ENCODE assay signal across 23 cellular contexts in genomic region chr19:41332000-41332399, GRCh38. TPM values are rescaled to one million over a fixed set of nuclear protein-coding genes. Genes with fewer than 3 reads are reported as not detected.
DNase-seq lines count a peak whose midpoint lies in the region; ATAC-seq and TF ChIP-seq lines count a peak whose summit lies in the region.
"Had no signal": no experiment of that assay in that cellular context is flagged by ENCODE, and none has a peak within 500 bp of the region (broad histone marks: within the 10 kb centered on the region; RNA-seq: fewer than 3 reads in every experiment).

No MANE protein-coding gene starts in this region.

- no peak overlapping the region for H3K4me3 Mint-ChIP-seq in stimulated activated naive CD8-positive, alpha-beta T cell treated with anti-CD3 and anti-CD28 coated beads, Interleukin-15, amount 100 ng/mL, for 72 hours
- H3K4me3 Mint-ChIP-seq in activated T-helper 17 cell treated with anti-CD3 and anti-CD28 coated beads, Interleukin-2, amount 50 U/mL, for 72 hours = peak overlapping the region; percentile 37
- H3K4me3 Mint-ChIP-seq in memory B cell = no peak overlapping the region
- H3K4me3 Mint-ChIP-seq in type B pancreatic cell = no peak overlapping the region
- H3K4me3 Mint-ChIP-seq: nephron had no signal

- DNase-seq in stimulated activated naive CD8-positive, alpha-beta T cell treated with anti-CD3 and anti-CD28 coated beads, Interleukin-15, amount 100 ng/mL, for 72 hours = no peak
- DNase-seq in stimulated activated naive CD8-positive, alpha-beta T cell treated with anti-CD3 and anti-CD28 coated beads, Interleukin-15, Interleukin-2, amounts not matched to agents 100 U/mL and 50 U/mL, for 24 hours = no peak
- DNase-seq in memory B cell (ENCODE audit: low spot score in 2 of 2) = no peak
- no peak for DNase-seq in occipital lobe (lab: John Stamatoyannopoulos, UW)
- no peak for DNase-seq in type B pancreatic cell (ENCODE audit: extremely low spot score, unreplicated experiment)
- no peak for DNase-seq in epidermal melanocyte (ENCODE audit: insufficient read length, low spot score)
- DNase-seq: activated CD4-positive, alpha-beta T cell treated with anti-CD3 and anti-CD28 coated beads for 4 hours; brain microvascular endothelial cell; DMS153; effector CD8-positive, alpha-beta T cell; foreskin melanocyte; hippocampal formation; left lung; NCI-H1694; NCI-H526; spleen; stimulated activated CD4-positive, alpha-beta T cell treated with anti-CD3 and anti-CD28 coated beads, Interleukin-2, amount 100 ng/mL, for 48 hours; stimulated activated naive CD4-positive, alpha-beta T cell treated with Interleukin-2 at 50 U/mL for 16 hours; thyroid gland had no signal

- ATAC-seq in stimulated activated naive CD8-positive, alpha-beta T cell treated with anti-CD3 and anti-CD28 coated beads, Interleukin-15, amount 100 ng/mL, for 72 hours = no peak
- ATAC-seq in stimulated activated naive CD8-positive, alpha-beta T cell treated with anti-CD3 and anti-CD28 coated beads, Interleukin-15, Interleukin-2, amounts not matched to agents 100 U/mL and 50 U/mL, for 24 hours = no peak
- no peak for ATAC-seq in activated T-helper 17 cell treated with anti-CD3 and anti-CD28 coated beads, Interleukin-2, amount 50 U/mL, for 72 hours (replicated peaks)
- no peak for ATAC-seq in memory B cell (ENCODE audit: low read depth)
- ATAC-seq in GM21360 (IDR thresholded peaks at IDR 0.05; ENCODE audit: unreplicated experiment) = no peak
- ATAC-seq: left lung, right cardiac atrium had no signal

- no peak for TF ChIP-seq CTCF in type B pancreatic cell (conservative IDR thresholded peaks at IDR 0.05)

- H3K36me3 Mint-ChIP-seq in activated T-helper 17 cell treated with anti-CD3 and anti-CD28 coated beads, Interleukin-2, amount 50 U/mL, for 72 hours (ENCODE audit: low read depth) = peaks cover 95% of the 10 kb centered on the region
- peaks cover 22% of the 10 kb centered on the region for H3K36me3 Mint-ChIP-seq in memory B cell
- no peaks in the 10 kb centered on the region for H3K36me3 Mint-ChIP-seq in type B pancreatic cell

- no peaks in the 10 kb centered on the region for H3K9me3 Mint-ChIP-seq in stimulated activated naive CD8-positive, alpha-beta T cell treated with anti-CD3 and anti-CD28 coated beads, Interleukin-15, amount 100 ng/mL, for 72 hours
- H3K9me3 Mint-ChIP-seq in activated T-helper 17 cell treated with anti-CD3 and anti-CD28 coated beads, Interleukin-2, amount 50 U/mL, for 72 hours = no peaks in the 10 kb centered on the region
- H3K9me3 Mint-ChIP-seq in memory B cell (no peaks in the 10 kb centered on the region), type B pancreatic cell (no peaks in the 10 kb centered on the region)
- H3K9me3 Mint-ChIP-seq: nephron had no signal

- peaks cover 66% of the 10 kb centered on the region for H3K4me1 Mint-ChIP-seq in stimulated activated naive CD8-positive, alpha-beta T cell treated with anti-CD3 and anti-CD28 coated beads, Interleukin-15, amount 100 ng/mL, for 72 hours
- peaks cover 47% of the 10 kb centered on the region for H3K4me1 Mint-ChIP-seq in activated T-helper 17 cell treated with anti-CD3 and anti-CD28 coated beads, Interleukin-2, amount 50 U/mL, for 72 hours
- H3K4me1 Mint-ChIP-seq in memory B cell (peaks cover 40% of the 10 kb centered on the region), type B pancreatic cell (ENCODE audit: unreplicated experiment) (peaks cover 14% of the 10 kb centered on the region)

- no peaks in the 10 kb centered on the region for H3K27me3 Mint-ChIP-seq in stimulated activated naive CD8-positive, alpha-beta T cell treated with anti-CD3 and anti-CD28 coated beads, Interleukin-15, amount 100 ng/mL, for 72 hours
- H3K27me3 Mint-ChIP-seq in activated T-helper 17 cell treated with anti-CD3 and anti-CD28 coated beads, Interleukin-2, amount 50 U/mL, for 72 hours = no peaks in the 10 kb centered on the region
- H3K27me3 Mint-ChIP-seq in memory B cell = no peaks in the 10 kb centered on the region
- H3K27me3 Mint-ChIP-seq in type B pancreatic cell = peaks cover 17% of the 10 kb centered on the region

- peak overlapping the region; percentile 54 to 81 for H3K27ac Mint-ChIP-seq in stimulated activated naive CD8-positive, alpha-beta T cell treated with anti-CD3 and anti-CD28 coated beads, Interleukin-15, amount 100 ng/mL, for 72 hours
- H3K27ac Mint-ChIP-seq in activated T-helper 17 cell treated with anti-CD3 and anti-CD28 coated beads, Interleukin-2, amount 50 U/mL, for 72 hours = peak overlapping the region; percentile 63
- peak overlapping the region; percentile 83 for H3K27ac Mint-ChIP-seq in memory B cell
- no peak overlapping the region for H3K27ac Mint-ChIP-seq in type B pancreatic cell
- H3K27ac Mint-ChIP-seq: nephron had no signal

RNA-seq across cellular contexts. Expression of gene TGFB1, which starts 21.7 kb away (rescaled TPM):
- total RNA-seq in activated T-helper 17 cell treated with anti-CD3 and anti-CD28 coated beads, Interleukin-2, amount 50 U/mL, for 72 hours = 100 to 1,000 TPM; 107 to 158 TPM
- total RNA-seq in occipital lobe = 0.94 TPM
- 2.3 and 3.4 TPM in 2 replicates for total RNA-seq in type B pancreatic cell (ENCODE audit: low replicate concordance)

RNA-seq across cellular contexts. Expression of gene CCDC97, which starts 22.0 kb away (rescaled TPM):
- 10 to 100 TPM; 35.1 to 40.9 TPM for total RNA-seq in activated T-helper 17 cell treated with anti-CD3 and anti-CD28 coated beads, Interleukin-2, amount 50 U/mL, for 72 hours
- total RNA-seq in occipital lobe = 6.4 TPM
- 26.7 and 42.6 TPM in 2 replicates for total RNA-seq in type B pancreatic cell (ENCODE audit: low replicate concordance)

RNA-seq across cellular contexts. Expression of gene B9D2, which starts 31.9 kb away (rescaled TPM):
- 1 to 10 TPM; 6.7 to 9.5 TPM for total RNA-seq in activated T-helper 17 cell treated with anti-CD3 and anti-CD28 coated beads, Interleukin-2, amount 50 U/mL, for 72 hours
- total RNA-seq in occipital lobe = 5.3 TPM
- total RNA-seq in type B pancreatic cell (ENCODE audit: low replicate concordance) = 4.8 and 8.8 TPM in 2 replicates

RNA-seq across cellular contexts. Expression of gene TMEM91, which starts 44.3 kb away (rescaled TPM):
- total RNA-seq in activated T-helper 17 cell treated with anti-CD3 and anti-CD28 coated beads, Interleukin-2, amount 50 U/mL, for 72 hours = 10 to 100 TPM in 1 of 2 donors, 1 to 10 TPM in 1; 3.5 to 15.1 TPM
- 9.4 TPM for total RNA-seq in occipital lobe
- total RNA-seq in type B pancreatic cell (ENCODE audit: low replicate concordance) = 2.0 and 8.1 TPM in 2 replicates

Comparison
In these comparisons a context has a peak if more than half of its experiments do, and no peak if none do; other contexts are left out.
1. RNA of gene TGFB1, which starts 21.7 kb away (total RNA-seq): 107 to 158 TPM in activated T-helper 17 cell treated with anti-CD3 and anti-CD28 coated beads, Interleukin-2, amount 50 U/mL, for 72 hours; 2.3 to 3.4 TPM in type B pancreatic cell and 0.94 TPM in occipital lobe (single experiment); every median in the first group is over 10 times any median in the second.